Comparison of ENCODE assay signal across 1 cellular context in the genomic region with DNA sequence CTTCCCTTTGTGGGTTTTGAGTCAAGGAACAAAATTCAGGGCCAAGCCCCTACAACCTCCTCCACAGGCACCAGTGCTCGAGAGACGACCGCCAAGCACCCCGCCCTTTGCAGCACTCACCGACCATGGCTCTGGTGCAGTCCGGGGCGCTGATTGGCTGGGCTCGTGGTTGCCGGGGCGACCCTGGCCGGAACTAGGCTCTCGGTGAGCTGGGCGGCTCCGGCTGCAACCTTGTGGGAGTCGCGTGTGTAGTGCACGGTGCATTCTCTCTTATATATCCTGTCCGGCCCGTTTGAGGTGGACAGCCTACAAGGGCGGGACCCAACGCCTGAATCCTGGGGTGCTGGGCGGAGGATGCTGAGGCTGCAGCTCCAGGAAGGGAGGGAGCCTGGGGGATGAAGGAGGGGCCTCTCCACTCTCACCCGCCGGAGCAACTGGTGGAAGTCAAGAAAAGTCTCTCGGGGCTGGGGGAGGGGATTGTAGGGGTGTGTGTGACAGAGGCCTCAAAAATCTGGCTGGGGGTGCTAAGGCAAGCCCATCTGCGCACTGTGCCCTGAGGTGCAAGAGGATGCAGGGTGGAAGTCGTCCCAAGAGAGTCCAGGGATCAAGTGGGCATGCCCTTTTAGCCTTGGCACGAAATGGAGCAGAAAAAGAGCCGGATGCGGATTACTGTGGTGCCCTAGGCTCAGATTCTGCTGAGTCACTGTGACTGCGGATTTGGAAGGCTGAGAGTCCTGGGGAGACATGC.
A peak's percentile ranks its signal among the peaks of the same experiment; 100 is the strongest.
TF ChIP-seq lines count a peak whose summit lies in the region.

Gene NQO1 (minus strand): TSS at position 248 of the 748 bp plus-strand sequence. CDS start 121 bp downstream, at position 127.

TF ChIP-seq in HepG2, 621 proteins besides CTCF, POLR2A, EP300 and RAD21 (continued from another document and continues in another):
- TF ChIP-seq ZNF142 (CRISPR knock-in tag; IDR thresholded peaks at IDR 0.05) (no peak), NRL (CRISPR knock-in tag; IDR thresholded peaks at IDR 0.05; ENCODE audit: borderline replicate concordance) (peak; percentile 73; the same call in 1 of the 2 replicates), TCF12 (IDR thresholded peaks at IDR 0.05) (no peak), TCF12 (CRISPR knock-in tag; IDR thresholded peaks at IDR 0.05) (no peak), UBTF (CRISPR knock-in tag; IDR thresholded peaks at IDR 0.05) (peak; percentile 59), ZNF546 (CRISPR knock-in tag; conservative IDR thresholded peaks at IDR 0.05) (0 out of 2 replicates have a peak, but pooled peaks have one; percentile 35), SALL2 (CRISPR knock-in tag; IDR thresholded peaks at IDR 0.05) (peak; percentile 58; the same call in 1 of the 2 replicates), ZNF614 (CRISPR knock-in tag; IDR thresholded peaks at IDR 0.05; ENCODE audit: borderline replicate concordance) (peak; percentile 62; the same call in 1 of the 2 replicates), MXD4 (CRISPR knock-in tag; IDR thresholded peaks at IDR 0.05) (peak; percentile 80), ZMAT3 (CRISPR knock-in tag; conservative IDR thresholded peaks at IDR 0.05) (peak; percentile 80; the same call in 1 of the 2 replicates), BORCS8-MEF2B (CRISPR knock-in tag; IDR thresholded peaks at IDR 0.05) (peak; percentile 83), NCOA5 (CRISPR knock-in tag; IDR thresholded peaks at IDR 0.05) (no peak), ZNF704 (CRISPR knock-in tag; IDR thresholded peaks at IDR 0.05; ENCODE audit: borderline replicate concordance) (0 out of 2 replicates have a peak, but pooled peaks have one; percentile 31), RXRB (CRISPR knock-in tag; IDR thresholded peaks at IDR 0.05; ENCODE audit: borderline replicate concordance) (no peak; the same call in 1 of the 2 replicates), LBX2 (CRISPR knock-in tag; IDR thresholded peaks at IDR 0.05; ENCODE audit: borderline replicate concordance) (no peak), SKIL (CRISPR knock-in tag; IDR thresholded peaks at IDR 0.05; ENCODE audit: borderline replicate concordance) (no peak), ZNF749 (CRISPR knock-in tag; IDR thresholded peaks at IDR 0.05; ENCODE audit: borderline replicate concordance) (peak; percentile 42; the same call in 1 of the 2 replicates), MZF1 (CRISPR knock-in tag; IDR thresholded peaks at IDR 0.05; ENCODE audit: borderline replicate concordance) (no peak), ELF1 (CRISPR knock-in tag; IDR thresholded peaks at IDR 0.05) (peak; percentile 77), SP1 (IDR thresholded peaks at IDR 0.05) (no peak), SP1 (CRISPR knock-in tag; IDR thresholded peaks at IDR 0.05) (0 out of 2 replicates have a peak, but pooled peaks have one; percentile 42), ZNF839 (CRISPR knock-in tag; IDR thresholded peaks at IDR 0.05; ENCODE audit: borderline replicate concordance) (no peak), ZNF670 (CRISPR knock-in tag; IDR thresholded peaks at IDR 0.05; ENCODE audit: borderline replicate concordance) (peak; percentile 79), ZNF432 (CRISPR knock-in tag; IDR thresholded peaks at IDR 0.05; ENCODE audit: borderline replicate concordance) (no peak), ZNF33A (CRISPR knock-in tag; IDR thresholded peaks at IDR 0.05; ENCODE audit: borderline replicate concordance) (no peak; the same call in 1 of the 2 replicates), ZNF496 (CRISPR knock-in tag; IDR thresholded peaks at IDR 0.05; ENCODE audit: insufficient replicate concordance) (no peak), MTA3 (CRISPR knock-in tag; IDR thresholded peaks at IDR 0.05) (no peak), MLX (CRISPR knock-in tag; IDR thresholded peaks at IDR 0.05) (peak; percentile 71; the same call in 1 of the 2 replicates), CCDC6 (CRISPR knock-in tag; IDR thresholded peaks at IDR 0.05) (peak; percentile 25; the same call in 1 of the 2 replicates), MAF1 (CRISPR knock-in tag; IDR thresholded peaks at IDR 0.05; ENCODE audit: borderline replicate concordance) (0 out of 2 replicates have a peak, but pooled peaks have one; percentile 30), THYN1 (CRISPR knock-in tag; IDR thresholded peaks at IDR 0.05; ENCODE audit: borderline replicate concordance, low read depth) (no peak), XRCC5 (optimal IDR thresholded peaks at IDR 0.05; ENCODE audit: low read length) (peak; percentile 46), ZSCAN25 (CRISPR knock-in tag; IDR thresholded peaks at IDR 0.05) (peak; percentile 87)
- TF ChIP-seq, protein P1, sequence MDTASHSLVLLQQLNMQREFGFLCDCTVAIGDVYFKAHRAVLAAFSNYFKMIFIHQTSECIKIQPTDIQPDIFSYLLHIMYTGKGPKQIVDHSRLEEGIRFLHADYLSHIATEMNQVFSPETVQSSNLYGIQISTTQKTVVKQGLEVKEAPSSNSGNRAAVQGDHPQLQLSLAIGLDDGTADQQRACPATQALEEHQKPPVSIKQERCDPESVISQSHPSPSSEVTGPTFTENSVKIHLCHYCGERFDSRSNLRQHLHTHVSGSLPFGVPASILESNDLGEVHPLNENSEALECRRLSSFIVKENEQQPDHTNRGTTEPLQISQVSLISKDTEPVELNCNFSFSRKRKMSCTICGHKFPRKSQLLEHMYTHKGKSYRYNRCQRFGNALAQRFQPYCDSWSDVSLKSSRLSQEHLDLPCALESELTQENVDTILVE (CRISPR knock-in tag; IDR thresholded peaks at IDR 0.05): 0 out of 2 replicates have a peak, but pooled peaks have one; percentile 20
- TF ChIP-seq, protein P2, sequence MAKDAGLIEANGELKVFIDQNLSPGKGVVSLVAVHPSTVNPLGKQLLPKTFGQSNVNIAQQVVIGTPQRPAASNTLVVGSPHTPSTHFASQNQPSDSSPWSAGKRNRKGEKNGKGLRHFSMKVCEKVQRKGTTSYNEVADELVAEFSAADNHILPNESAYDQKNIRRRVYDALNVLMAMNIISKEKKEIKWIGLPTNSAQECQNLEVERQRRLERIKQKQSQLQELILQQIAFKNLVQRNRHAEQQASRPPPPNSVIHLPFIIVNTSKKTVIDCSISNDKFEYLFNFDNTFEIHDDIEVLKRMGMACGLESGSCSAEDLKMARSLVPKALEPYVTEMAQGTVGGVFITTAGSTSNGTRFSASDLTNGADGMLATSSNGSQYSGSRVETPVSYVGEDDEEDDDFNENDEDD (CRISPR knock-in tag; IDR thresholded peaks at IDR 0.05; ENCODE audit: borderline replicate concordance): peak; percentile 62
